8 cellular contexts compared by ENCODE assay signal in the genomic region with DNA sequence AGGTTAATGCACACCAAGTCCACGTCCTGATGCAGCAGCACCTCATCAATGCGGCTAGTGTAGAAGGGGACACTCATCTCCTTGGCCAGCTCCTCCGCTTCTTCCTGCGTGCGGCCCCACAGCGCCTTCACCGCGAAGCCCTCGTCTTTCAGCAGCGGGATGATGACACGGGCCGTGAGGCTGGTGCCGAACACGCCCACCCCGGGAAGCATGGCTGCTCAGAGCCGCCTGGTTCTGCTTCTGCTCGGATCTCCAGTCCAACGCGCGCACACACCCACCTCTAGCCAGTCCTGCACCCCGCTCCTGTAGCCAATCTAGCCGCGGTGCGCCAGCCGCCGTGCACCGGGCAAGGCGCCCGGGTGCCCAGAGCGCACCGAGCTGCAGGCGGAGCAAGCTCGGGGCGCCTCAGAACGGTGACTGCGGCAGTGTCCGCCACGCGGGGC.
DNase-seq lines count a peak whose midpoint lies in the region; ATAC-seq lines count a peak whose summit lies in the region.

No MANE protein-coding gene starts in this region.

- H3K27me3 Mint-ChIP-seq in memory B cell, result no peaks in the 10 kb centered on the region

- H3K27ac Mint-ChIP-seq in memory B cell, result peak overlapping the region; percentile 89

- H3K4me3 Mint-ChIP-seq in memory B cell, result peak overlapping the region; percentile 95

- no peaks in the 10 kb centered on the region for H3K36me3 Mint-ChIP-seq in memory B cell

- H3K4me1 Mint-ChIP-seq in memory B cell, result peaks cover 30% of the 10 kb centered on the region

- H3K9me3 Mint-ChIP-seq in memory B cell, result no peaks in the 10 kb centered on the region

- ATAC-seq in HG02884 (IDR thresholded peaks at IDR 0.05; ENCODE audit: unreplicated experiment), result peak; percentile 18
- peak; percentile 66 for ATAC-seq in memory B cell (ENCODE audit: low read depth)

- peak; percentile 48 for DNase-seq in NK-92 treated with Interleukin-12 subunit alpha and Interleukin-12 subunit beta, amount 100 ng/mL, for 24 hours (lab: John Stamatoyannopoulos, UW)
- no peak for DNase-seq in NK-92 (lab: John Stamatoyannopoulos, UW; ENCODE audit: unreplicated experiment)
- DNase-seq in NCI-H2227 (lab: John Stamatoyannopoulos, UW; ENCODE audit: unreplicated experiment), result peak; percentile 71
- DNase-seq in activated CD4-positive, alpha-beta T cell treated with anti-CD3 and anti-CD28 coated beads, Interleukin-2, amount 50 U/mL, for 1 hour, result peak; percentile 36
- peak; percentile 39 for DNase-seq in effector CD4-positive, alpha-beta T cell
- DNase-seq in memory B cell (ENCODE audit: low spot score in 2 of 2), result peak in 1 of 2 donors; percentile 67
- peak; percentile 21 for DNase-seq in stimulated activated CD8-positive, alpha-beta memory T cell treated with anti-CD3 and anti-CD28 coated beads, Interleukin-15, amount 100 ng/mL, for 24 hours (ENCODE audit: low read depth)
